In genomic region chr6:88839280-88839679, GRCh38 we compare ENCODE assay signal across 33 cellular contexts.
DNase-seq lines count a peak whose midpoint lies in the region; ATAC-seq, FAIRE-seq and TF ChIP-seq lines count a peak whose summit lies in the region.
"Had no signal": no experiment of that assay in that cellular context is flagged by ENCODE, and none has a peak within 500 bp of the region (broad histone marks: within the 10 kb centered on the region; RNA-seq: fewer than 3 reads in every experiment).

No MANE protein-coding gene starts in this region.

- BruUV-seq in HepG2 (replicated peaks; lab: Mats Ljungman, UMichigan), result no TSS peak

- H3K27ac ChIP-seq in HepG2 (ENCODE audit: extremely low read length, insufficient read depth, low read length), result no peak overlapping the region
- H3K27ac ChIP-seq in right lobe of liver, result peak overlapping the region in 1 of 3 donors; percentile 92
- H3K27ac ChIP-seq in VCaP, result peak overlapping the region; percentile 83
- H3K27ac ChIP-seq: 22Rv1; A549; BLaER1; BLaER1 treated with 17β-estradiol and CSF1 and Interleukin-3, amounts not matched to agents 10 nM and 100 nM; C4-2B had no signal

- no peak overlapping the region for H3K9ac ChIP-seq in HepG2 (ENCODE audit: insufficient read depth, low read depth, low read length)
- H3K9ac ChIP-seq: BLaER1; BLaER1 treated with 17β-estradiol and CSF1 and Interleukin-3, amounts not matched to agents 10 nM and 100 nM had no signal

- ATAC-seq in activated T-cell treated with anti-CD3 and anti-CD28 coated beads, Interleukin-2, amount 50 U/mL, for 72 hours (replicated peaks in 1 of 2), result no peak
- no peak for ATAC-seq in activated T-cell treated with anti-CD3 and anti-CD28 coated beads, Interleukin-2, amount 50 U/mL, for 4 hours
- ATAC-seq in HepG2, result no peak
- no peak for ATAC-seq in right lobe of liver
- ATAC-seq: A549; CD8-positive, alpha-beta T cell had no signal

- H3K9me3 ChIP-seq in HepG2 (ENCODE audit: low read length) (no peaks in the 10 kb centered on the region), right lobe of liver (peaks cover 0 to 3% (median 0%) of the 10 kb centered on the region in 4 donors)
- H3K9me3 ChIP-seq: BE2C, Caco-2 had no signal

- CTCF ChIA-PET in HepG2 (lab: Yijun Ruan, JAX; ENCODE audit: low intra/inter-chr PET ratio, low total read pairs), result no interaction called here
- CTCF ChIA-PET in activated CD4-positive, alpha-beta memory T cell treated with anti-CD3 and anti-CD28 coated beads, Interleukin-2, amount 10 ng/mL, durations not matched to agents 7 days and 5 days (lab: Charles Lee), result interaction anchor here (0.6 kb wide), 1 partner anchor 232 kb away, joined by 3 read pairs; no protein-coding TSS in a partner anchor

- POLR2A ChIA-PET in HepG2 (lab: Yijun Ruan, JAX), result no interaction called here
- POLR2A ChIA-PET in activated CD4-positive, alpha-beta memory T cell treated with anti-CD3 and anti-CD28 coated beads, Interleukin-2, amount 10 ng/mL, durations not matched to agents 7 days and 5 days (lab: Charles Lee), result no interaction called here

- no peaks in the 10 kb centered on the region for H3K4me1 Mint-ChIP-seq in activated T-cell treated with anti-CD3 and anti-CD28 coated beads, Interleukin-2, amount 50 U/mL, for 72 hours (ENCODE audit: low read depth)
- H3K4me1 Mint-ChIP-seq in activated T-cell treated with anti-CD3 and anti-CD28 coated beads, Interleukin-2, amount 50 U/mL, for 4 hours (ENCODE audit: low read depth), result no peaks in the 10 kb centered on the region
- no peaks in the 10 kb centered on the region for H3K4me1 Mint-ChIP-seq in activated CD4-positive, alpha-beta memory T cell treated with anti-CD3 and anti-CD28 coated beads, Interleukin-2, amount 10 ng/mL, durations not matched to agents 7 days and 5 days
- H3K4me1 Mint-ChIP-seq: B cell, CD14-positive monocyte had no signal

- no peak overlapping the region for H3K4me3 ChIP-seq in HepG2 (replicated peaks in 1 of 3; ENCODE audit: insufficient read depth in 1 of 3, low read depth in 2 of 3, low read length in 3 of 3)
- no peak overlapping the region for H3K4me3 ChIP-seq in right lobe of liver
- H3K4me3 ChIP-seq: A549; BLaER1; BLaER1 treated with 17β-estradiol and CSF1 and Interleukin-3, amounts not matched to agents 10 nM and 100 nM had no signal

- DNase-seq in activated T-cell treated with anti-CD3 and anti-CD28 coated beads, Interleukin-2, amount 50 U/mL, for 72 hours, result no peak
- DNase-seq in activated T-cell treated with anti-CD3 and anti-CD28 coated beads, Interleukin-2, amount 50 U/mL, for 4 hours, result no peak
- no peak for DNase-seq in HepG2 (ENCODE audit: low spot score)
- DNase-seq in right lobe of liver, result no peak
- no peak for DNase-seq in activated CD4-positive, alpha-beta memory T cell treated with anti-CD3 and anti-CD28 coated beads, Interleukin-2, amount 10 ng/mL, durations not matched to agents 7 days and 5 days
- DNase-seq: 8988T; ACHN; AML-193; BE2C; C1 segment of cervical spinal cord; Caco-2; Calu3; CD4-positive, alpha-beta memory T cell; CD4-positive, alpha-beta T cell; CD4-positive, CD25-positive, alpha-beta regulatory T cell; CD8-positive, alpha-beta memory T cell; CD8-positive, alpha-beta T cell; COR-L47; DMS 273 treated with DMSO at 0.1 percent for 48 hours; DMS153; DMS53; DMS79; DMS79 treated with DMSO at 0.1 percent for 48 hours; DND-41; EL had no signal

- peak overlapping the region; percentile 37 for H3K27ac Mint-ChIP-seq in activated T-cell treated with anti-CD3 and anti-CD28 coated beads, Interleukin-2, amount 50 U/mL, for 72 hours
- no peak overlapping the region for H3K27ac Mint-ChIP-seq in activated CD4-positive, alpha-beta memory T cell treated with anti-CD3 and anti-CD28 coated beads, Interleukin-2, amount 10 ng/mL, durations not matched to agents 7 days and 5 days
- H3K27ac Mint-ChIP-seq: B cell; CD4-positive, alpha-beta T cell had no signal

- no peak for FAIRE-seq in HepG2 (lab: Jason Lieb, UNC)
- FAIRE-seq: A549 had no signal

- H4K20me1 ChIP-seq in HepG2 (ENCODE audit: insufficient read depth, low read length), result no peaks in the 10 kb centered on the region
- H4K20me1 ChIP-seq: BLaER1; BLaER1 treated with 17β-estradiol and CSF1 and Interleukin-3, amounts not matched to agents 10 nM and 100 nM had no signal

- H3K27me3 Mint-ChIP-seq in activated T-cell treated with anti-CD3 and anti-CD28 coated beads, Interleukin-2, amount 50 U/mL, for 72 hours (ENCODE audit: low read depth), result no peaks in the 10 kb centered on the region
- no peaks in the 10 kb centered on the region for H3K27me3 Mint-ChIP-seq in activated T-cell treated with anti-CD3 and anti-CD28 coated beads, Interleukin-2, amount 50 U/mL, for 4 hours (ENCODE audit: low read depth)
- no peaks in the 10 kb centered on the region for H3K27me3 Mint-ChIP-seq in activated CD4-positive, alpha-beta memory T cell treated with anti-CD3 and anti-CD28 coated beads, Interleukin-2, amount 10 ng/mL, durations not matched to agents 7 days and 5 days
- H3K27me3 Mint-ChIP-seq: B cell; CD4-positive, alpha-beta memory T cell; CD4-positive, alpha-beta T cell; CD4-positive, CD25-positive, alpha-beta regulatory T cell; CD8-positive, alpha-beta memory T cell had no signal

- TF ChIP-seq POLR2A in HepG2 (IDR thresholded peaks at IDR 0.05; ENCODE audit: insufficient read depth in 1 of 2, low read depth in 2 of 2, low read length in 2 of 2) (no peak), right lobe of liver (IDR thresholded peaks at IDR 0.05) (no peak)

- peaks cover 2 to 3% of the 10 kb centered on the region in 2 donors for H3K9me3 Mint-ChIP-seq in activated T-cell treated with anti-CD3 and anti-CD28 coated beads, Interleukin-2, amount 50 U/mL, for 72 hours
- peaks cover 15% of the 10 kb centered on the region for H3K9me3 Mint-ChIP-seq in activated T-cell treated with anti-CD3 and anti-CD28 coated beads, Interleukin-2, amount 50 U/mL, for 4 hours
- H3K9me3 Mint-ChIP-seq in activated CD4-positive, alpha-beta memory T cell treated with anti-CD3 and anti-CD28 coated beads, Interleukin-2, amount 10 ng/mL, durations not matched to agents 7 days and 5 days, result peaks cover 20% of the 10 kb centered on the region

- H3K4me3 Mint-ChIP-seq in activated T-cell treated with anti-CD3 and anti-CD28 coated beads, Interleukin-2, amount 50 U/mL, for 72 hours, result no peak overlapping the region
- H3K4me3 Mint-ChIP-seq in activated T-cell treated with anti-CD3 and anti-CD28 coated beads, Interleukin-2, amount 50 U/mL, for 4 hours, result no peak overlapping the region
- H3K4me3 Mint-ChIP-seq in activated CD4-positive, alpha-beta memory T cell treated with anti-CD3 and anti-CD28 coated beads, Interleukin-2, amount 10 ng/mL, durations not matched to agents 7 days and 5 days, result no peak overlapping the region
- H3K4me3 Mint-ChIP-seq: B cell; CD14-positive monocyte; CD4-positive, alpha-beta memory T cell; CD4-positive, alpha-beta T cell; CD8-positive, alpha-beta memory T cell; CD8-positive, alpha-beta T cell had no signal

- TF ChIP-seq EP300 in HepG2 (IDR thresholded peaks at IDR 0.05; ENCODE audit: low read depth in 2 of 2, low read length in 2 of 2), result no peak
- TF ChIP-seq EP300 in HepG2 (CRISPR knock-in tag; IDR thresholded peaks at IDR 0.05; ENCODE audit: borderline replicate concordance), result no peak

- H3K79me2 ChIP-seq in HepG2 (ENCODE audit: insufficient read depth, low read length), result peaks cover 2% of the 10 kb centered on the region

- H2AFZ ChIP-seq in HepG2 (ENCODE audit: low read length), result no peak overlapping the region

- in situ Hi-C loops in HepG2 (cut with HindIII; ENCODE audit: extremely low pct_ligation_motif_present, low pct_unique_long_range_greater_than_20kb), result no loop called here

- WGBS in HepG2 (ENCODE audit: low lambda C conversion rate), result 97% methylated on average over 5 of the region's 5 CpGs
- 94% methylated on average over 5 of the region's 5 CpGs for WGBS in right lobe of liver (ENCODE audit: insufficient coverage, low coverage, low lambda C conversion rate, missing lambda C conversion rate)

- H3K36me3 Mint-ChIP-seq in activated T-cell treated with anti-CD3 and anti-CD28 coated beads, Interleukin-2, amount 50 U/mL, for 72 hours (ENCODE audit: insufficient read depth in 2 of 2), result peaks cover 10 to 32% of the 10 kb centered on the region in 2 donors
- peaks cover 59% of the 10 kb centered on the region for H3K36me3 Mint-ChIP-seq in activated T-cell treated with anti-CD3 and anti-CD28 coated beads, Interleukin-2, amount 50 U/mL, for 4 hours (ENCODE audit: insufficient read depth)
- peaks cover 61% of the 10 kb centered on the region for H3K36me3 Mint-ChIP-seq in activated CD4-positive, alpha-beta memory T cell treated with anti-CD3 and anti-CD28 coated beads, Interleukin-2, amount 10 ng/mL, durations not matched to agents 7 days and 5 days (ENCODE audit: low read depth)

- H3K36me3 ChIP-seq in HepG2 (replicated peaks in 1 of 2; ENCODE audit: control insufficient read depth in 1 of 2, insufficient read depth in 2 of 2, low read length in 2 of 2), result 0 out of 5 replicates have a peak, but pooled peaks cover 0 to 2% of the 10 kb centered on the region in 2 experiments
- H3K36me3 ChIP-seq in right lobe of liver, result no peaks in the 10 kb centered on the region
- H3K36me3 ChIP-seq: BE2C had no signal

- H3K4me1 ChIP-seq in HepG2 (ENCODE audit: insufficient read depth, low read length) (peaks cover 50% of the 10 kb centered on the region), right lobe of liver (peaks cover 0 to 21% (median 5%) of the 10 kb centered on the region in 4 donors)
- H3K4me1 ChIP-seq: A549; BE2C; BLaER1; BLaER1 treated with 17β-estradiol and CSF1 and Interleukin-3, amounts not matched to agents 10 nM and 100 nM had no signal

- intact Hi-C loops in HepG2 (cut with micrococcal nuclease; ENCODE audit: unreplicated experiment), result no loop called here
- intact Hi-C loops in right lobe of liver (cut with DNase I), result no loop called here

- no peak for TF ChIP-seq CTCF in HepG2 (CRISPR knock-in tag; IDR thresholded peaks at IDR 0.05)
- no peak for TF ChIP-seq CTCF in right lobe of liver (IDR thresholded peaks at IDR 0.05)
- no peak for TF ChIP-seq CTCF in VCaP (conservative IDR thresholded peaks at IDR 0.05)

- no peak overlapping the region for H3K4me2 ChIP-seq in HepG2 (ENCODE audit: low read depth, low read length)
- H3K4me2 ChIP-seq: A549; BLaER1; BLaER1 treated with 17β-estradiol and CSF1 and Interleukin-3, amounts not matched to agents 10 nM and 100 nM had no signal

- TF ChIP-seq RAD21 in HepG2 (CRISPR knock-in tag; IDR thresholded peaks at IDR 0.05), result no peak

- H3K27me3 ChIP-seq in HepG2 (ENCODE audit: control insufficient read depth in 1 of 2, insufficient read depth in 2 of 2, low read length in 2 of 2) (no peaks in the 10 kb centered on the region), right lobe of liver (no peaks in the 10 kb centered on the region)
- H3K27me3 ChIP-seq: BE2C; BLaER1; BLaER1 treated with 17β-estradiol and CSF1 and Interleukin-3, amounts not matched to agents 10 nM and 100 nM had no signal

TF ChIP-seq in HepG2, 621 proteins besides CTCF, POLR2A, EP300 and RAD21 (continues in another document):
- TF ChIP-seq ZNF3 (CRISPR knock-in tag; IDR thresholded peaks at IDR 0.05) (0 out of 2 replicates have a peak, but pooled peaks have one; percentile 66), ZMYM4 (CRISPR knock-in tag; IDR thresholded peaks at IDR 0.05) (peak; percentile 28; the same call in 1 of the 2 replicates), ZNF382 (CRISPR knock-in tag; IDR thresholded peaks at IDR 0.05; ENCODE audit: borderline replicate concordance) (no peak)
